In the genomic region with DNA sequence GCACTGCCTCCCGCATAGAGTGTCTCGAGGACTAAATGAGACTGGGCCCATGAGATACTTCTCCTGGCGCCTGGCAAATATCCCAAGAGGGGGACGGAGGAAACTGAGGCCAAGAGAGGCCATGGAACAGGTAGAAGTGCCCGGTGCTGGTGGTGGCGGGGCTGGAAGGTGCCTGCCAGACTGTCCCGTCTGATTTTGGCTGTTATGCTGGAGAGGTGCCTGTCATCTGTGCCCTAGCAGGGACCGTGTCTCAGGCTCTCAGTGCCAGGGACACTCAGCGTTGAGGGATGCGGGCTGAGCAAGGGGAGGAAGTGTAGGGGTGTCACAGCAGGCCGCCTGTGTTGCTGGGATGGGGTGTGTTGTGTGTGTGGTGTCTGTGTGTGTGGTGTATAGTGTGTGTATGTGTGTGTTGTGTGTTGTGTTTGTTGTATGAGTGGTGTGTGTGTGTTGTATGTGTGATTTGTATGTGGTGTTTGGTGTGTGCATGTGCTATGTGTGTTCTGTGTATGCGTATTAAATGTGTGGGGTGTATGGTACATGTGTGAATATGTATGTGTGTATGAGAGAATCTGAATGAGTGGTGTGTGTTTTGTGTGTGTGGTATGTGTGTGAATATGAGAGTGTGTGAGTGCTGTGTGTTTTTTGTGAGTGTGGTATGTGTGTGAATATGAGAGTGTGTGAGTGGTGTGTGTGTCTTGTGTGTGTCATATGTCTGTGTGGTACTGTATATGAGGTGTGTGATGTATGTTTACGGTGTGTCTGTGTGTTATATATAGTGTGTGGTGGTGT, we compare ENCODE assay signal across 22 cellular contexts. TPM values are rescaled to one million over a fixed set of nuclear protein-coding genes. Genes with fewer than 3 reads are reported as not detected.
"Had no signal": no experiment of that assay in that cellular context is flagged by ENCODE, and none has a peak within 500 bp of the region (broad histone marks: within the 10 kb centered on the region; RNA-seq: fewer than 3 reads in every experiment).

No MANE protein-coding gene starts in this region.

- H3K27ac ChIP-seq: dorsolateral prefrontal cortex, prostate gland, sigmoid colon, testis, tibial artery had no signal

- H3K4me3 Mint-ChIP-seq: mesothelial cell of epicardium; naive B cell; natural killer cell treated with Interleukin-12 subunit alpha and Interleukin-12 subunit beta and Interleukin-15 and Interleukin-18, amount 100 ng/mL, for 72 hours; neural crest cell; stimulated activated memory B cell treated with anti-CD40 and anti-IgM and Interleukin-4, amounts not matched to agents 10 μg/mL and 1 μg/mL and 100 μg/mL, for 72 hours; type B pancreatic cell had no signal

- H3K9me3 Mint-ChIP-seq: mesothelial cell of epicardium; natural killer cell treated with Interleukin-12 subunit alpha and Interleukin-12 subunit beta and Interleukin-15 and Interleukin-18, amount 100 ng/mL, for 72 hours; neural crest cell; stimulated activated memory B cell treated with anti-CD40 and anti-IgM and Interleukin-4, amounts not matched to agents 10 μg/mL and 1 μg/mL and 100 μg/mL, for 72 hours; type B pancreatic cell had no signal

- H3K36me3 Mint-ChIP-seq: mesothelial cell of epicardium; naive B cell; natural killer cell treated with Interleukin-12 subunit alpha and Interleukin-12 subunit beta and Interleukin-15 and Interleukin-18, amount 100 ng/mL, for 72 hours; stimulated activated memory B cell treated with anti-CD40 and anti-IgM and Interleukin-4, amounts not matched to agents 10 μg/mL and 1 μg/mL and 100 μg/mL, for 72 hours; type B pancreatic cell had no signal

- ATAC-seq: mucosa of descending colon; natural killer cell treated with Interleukin-12 subunit alpha and Interleukin-12 subunit beta and Interleukin-15 and Interleukin-18, amount 100 ng/mL, for 72 hours; right cardiac atrium; stimulated activated memory B cell treated with anti-CD40 and anti-IgM and Interleukin-4, amounts not matched to agents 10 μg/mL and 1 μg/mL and 100 μg/mL, for 72 hours; stimulated activated naive CD8-positive, alpha-beta T cell treated with anti-CD3 and anti-CD28 coated beads, Interleukin-15, Interleukin-2, amounts not matched to agents 100 U/mL and 50 U/mL, for 24 hours had no signal

- H3K36me3 ChIP-seq: prostate gland, sigmoid colon, tibial artery had no signal

- H3K4me1 ChIP-seq: prostate gland had no signal

- H3K27me3 ChIP-seq: testis had no signal

- FAIRE-seq: colon, frontal cortex, keratinocyte had no signal

- DNase-seq: dorsolateral prefrontal cortex; effector CD4-positive, alpha-beta T cell; head of caudate nucleus; mesenchymal stem cell; mucosa of descending colon; naive B cell; stimulated activated CD4-positive, alpha-beta T cell treated with anti-CD3 and anti-CD28 coated beads, Interleukin-4, amount 100 ng/mL, for 4 hours; stimulated activated naive CD8-positive, alpha-beta T cell treated with anti-CD3 and anti-CD28 coated beads, Interleukin-15, Interleukin-2, amounts not matched to agents 100 U/mL and 50 U/mL, for 24 hours; substantia nigra; testis; tibial artery had no signal

- H3K4me3 ChIP-seq: dorsolateral prefrontal cortex, mucosa of descending colon, prostate gland, sigmoid colon, testis, tibial artery had no signal

- H3K9me3 ChIP-seq: mucosa of descending colon, prostate gland, sigmoid colon, testis, tibial artery had no signal

- H3K27ac Mint-ChIP-seq: mesothelial cell of epicardium; naive B cell; natural killer cell treated with Interleukin-12 subunit alpha and Interleukin-12 subunit beta and Interleukin-15 and Interleukin-18, amount 100 ng/mL, for 72 hours; stimulated activated memory B cell treated with anti-CD40 and anti-IgM and Interleukin-4, amounts not matched to agents 10 μg/mL and 1 μg/mL and 100 μg/mL, for 72 hours; type B pancreatic cell had no signal

RNA-seq across cellular contexts. Expression of a gene that starts 21.3 kb away (rescaled TPM):
- total RNA-seq: natural killer cell treated with Interleukin-12 subunit alpha and Interleukin-12 subunit beta and Interleukin-15 and Interleukin-18, amount 100 ng/mL, for 72 hours had no signal
